6 cellular contexts compared by ENCODE assay signal in the genomic region with DNA sequence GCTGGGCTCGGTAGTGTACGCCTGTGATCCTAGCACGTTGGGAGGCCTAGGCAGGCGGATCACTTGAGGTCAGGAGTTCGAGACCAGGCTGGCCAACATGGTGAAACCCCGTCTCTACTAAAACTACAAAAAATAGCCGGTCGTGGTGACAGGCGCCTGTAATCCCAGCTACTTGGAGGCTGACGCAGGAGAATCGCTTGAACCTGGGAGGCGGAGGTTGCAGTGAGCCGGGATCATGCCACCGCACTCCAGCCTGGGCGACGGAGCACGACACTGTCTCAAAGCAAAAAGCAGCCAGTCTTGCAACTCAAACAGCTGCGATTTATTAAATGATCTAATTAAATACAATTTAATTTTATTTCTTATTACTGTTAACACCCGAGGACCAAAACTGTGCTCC. TPM values are rescaled to one million over a fixed set of nuclear protein-coding genes. Genes with fewer than 3 reads are reported as not detected.
DNase-seq lines count a peak whose midpoint lies in the region; TF ChIP-seq lines count a peak whose summit lies in the region.
"Not testable (repeated sequence)": the region's sequence is repeated elsewhere in the genome, so short reads cannot be mapped to it uniquely, and the experiment has no call there.

No MANE protein-coding gene starts in this region.

- intact Hi-C loops in OCI-LY7 (cut with micrococcal nuclease; ENCODE audit: unreplicated experiment); esophagus squamous epithelium (cut with DNase I): not testable (repeated sequence)

- peak overlapping the region; percentile 83 for H3K4me3 Mint-ChIP-seq in activated naive CD4-positive, alpha-beta T cell treated with anti-CD3 and anti-CD28 coated beads, Interleukin-2, amount 50 U/mL, for 24 hours

- not testable (repeated sequence) for BruUV-seq in OCI-LY7 (replicated peaks; lab: Mats Ljungman, UMichigan)

- peak overlapping the region; percentile 66 for H3K27ac ChIP-seq in C4-2B
- not testable (repeated sequence) for H3K27ac ChIP-seq in OCI-LY7 (ENCODE audit: low read depth, low read length, poor library complexity, severe bottlenecking); esophagus squamous epithelium; mesodermal cell (ENCODE audit: low read depth, low read length, severe bottlenecking)
- peak overlapping the region in 6 of 21 experiments; percentile 3 to 65 (median 51) for H3K27ac ChIP-seq in skin epidermis

- CTCF ChIA-PET in OCI-LY7 (lab: Charles Lee; ENCODE audit: unreplicated experiment): not testable (repeated sequence)

- H3K27me3 Mint-ChIP-seq in activated naive CD4-positive, alpha-beta T cell treated with anti-CD3 and anti-CD28 coated beads, Interleukin-2, amount 50 U/mL, for 24 hours: not testable (repeated sequence)

- not testable (repeated sequence) for TF ChIP-seq POLR2A in esophagus squamous epithelium (IDR thresholded peaks at IDR 0.05)

- not testable (repeated sequence) for H4K20me1 ChIP-seq in OCI-LY7 (ENCODE audit: insufficient read depth, low read length)

- not testable (repeated sequence) for TF ChIP-seq CTCF in C4-2B (conservative IDR thresholded peaks at IDR 0.05); OCI-LY7 (conservative IDR thresholded peaks at IDR 0.05; ENCODE audit: low read length); esophagus squamous epithelium (IDR thresholded peaks at IDR 0.05)

- 58 to 64% methylated on average over 13 to 17 of the region's 19 CpGs for WGBS in esophagus squamous epithelium, 2 donors
- 90 to 98% methylated on average over 5 to 13 of the region's 19 CpGs for WGBS in mesodermal cell (ENCODE audit: insufficient coverage in 2 of 2), 2 experiments

- H3K4me1 Mint-ChIP-seq in activated naive CD4-positive, alpha-beta T cell treated with anti-CD3 and anti-CD28 coated beads, Interleukin-2, amount 50 U/mL, for 24 hours: not testable (repeated sequence)

- H3K4me3 ChIP-seq in OCI-LY7 (ENCODE audit: low read depth, low read length, poor library complexity, severe bottlenecking): not testable (repeated sequence)
- H3K4me3 ChIP-seq in esophagus squamous epithelium: peak overlapping the region; percentile 40 to 75 (median 52)
- H3K4me3 ChIP-seq in mesodermal cell (ENCODE audit: extremely low read depth, insufficient read depth, low read length, poor library complexity, severe bottlenecking): peak overlapping the region; percentile 43
- H3K4me3 ChIP-seq in skin epidermis: peak overlapping the region; percentile 42 to 61 (median 53)

- POLR2A ChIA-PET in OCI-LY7 (lab: Charles Lee): not testable (repeated sequence)

- not testable (repeated sequence) for H3K36me3 Mint-ChIP-seq in activated naive CD4-positive, alpha-beta T cell treated with anti-CD3 and anti-CD28 coated beads, Interleukin-2, amount 50 U/mL, for 24 hours

- not testable (repeated sequence) for DNase-seq in OCI-LY7 (ENCODE audit: low spot score); esophagus squamous epithelium (lab: John Stamatoyannopoulos, UW)

- H3K9me3 Mint-ChIP-seq in activated naive CD4-positive, alpha-beta T cell treated with anti-CD3 and anti-CD28 coated beads, Interleukin-2, amount 50 U/mL, for 24 hours: not testable (repeated sequence)

- H3K9me2 ChIP-seq in OCI-LY7 (ENCODE audit: insufficient read depth, low read length): not testable (repeated sequence)

- H2AFZ ChIP-seq in OCI-LY7 (ENCODE audit: low read length): not testable (repeated sequence)

- not testable (repeated sequence) for H3K4me1 ChIP-seq in OCI-LY7 (ENCODE audit: insufficient read depth, low read length, poor library complexity, severe bottlenecking); mesodermal cell (ENCODE audit: control insufficient read depth, insufficient read depth, low read length, poor library complexity, severe bottlenecking)
- H3K4me1 ChIP-seq in esophagus squamous epithelium: peaks cover 7 to 35% (median 14%) of the 10 kb centered on the region in 3 donors

- not testable (repeated sequence) for H3K79me2 ChIP-seq in OCI-LY7 (ENCODE audit: insufficient read depth, low read depth, low read length)

- H3K9me3 ChIP-seq in OCI-LY7 (ENCODE audit: low read length); esophagus squamous epithelium; mesodermal cell (ENCODE audit: control insufficient read depth, low read length): not testable (repeated sequence)

- H3K36me3 ChIP-seq in OCI-LY7 (ENCODE audit: insufficient read depth, low read length) (peaks cover 16% of the 10 kb centered on the region; the same call in 1 of the 2 replicates), esophagus squamous epithelium (peaks cover 0 to 16% (median 0%) of the 10 kb centered on the region in 3 donors), mesodermal cell (ENCODE audit: control insufficient read depth, insufficient read depth, low read length) (peaks cover 11% of the 10 kb centered on the region)

- H3K27me3 ChIP-seq in esophagus squamous epithelium: peaks cover 0 to 83% (median 2%) of the 10 kb centered on the region in 4 donors

- not testable (repeated sequence) for H3K27ac Mint-ChIP-seq in activated naive CD4-positive, alpha-beta T cell treated with anti-CD3 and anti-CD28 coated beads, Interleukin-2, amount 50 U/mL, for 24 hours

- H3K4me2 ChIP-seq in OCI-LY7 (ENCODE audit: low read length): peak overlapping the region; percentile 28; the same call in 1 of the 2 replicates

RNA-seq across cellular contexts. Expression of gene B3GNT4, which starts 0.7 kb away (rescaled TPM):
- total RNA-seq in OCI-LY7 (2014; rRNA removed; shearing (Covaris generic)): not detected in 2 replicates
- total RNA-seq in OCI-LY7 (2022): not detected in 2 replicates
- 1 to 10 TPM in 1 of 4 donors, under 1 TPM in 3; 0.35 to 1.1 (median 0.47) TPM for total RNA-seq in esophagus squamous epithelium
- 0.29 TPM for polyA plus RNA-seq in mesodermal cell (2013, experiment 1 of 2)
- 0.30 TPM for polyA plus RNA-seq in mesodermal cell (2013, experiment 2 of 2)

RNA-seq across cellular contexts. Expression of gene LRRC43, which starts 19.9 kb away (rescaled TPM):
- not detected in 2 replicates for total RNA-seq in OCI-LY7 (2014; rRNA removed; shearing (Covaris generic))
- total RNA-seq in OCI-LY7 (2022) (not detected in 2 replicates), esophagus squamous epithelium (under 1 TPM in 2 of 4 donors, not detected in 2; 0.59 to 0.70 TPM)
- polyA plus RNA-seq in mesodermal cell (2013, experiment 1 of 2): 0.66 TPM
- 1.2 TPM for polyA plus RNA-seq in mesodermal cell (2013, experiment 2 of 2)

RNA-seq across cellular contexts. Expression of gene DIABLO, which starts 23.0 kb away (rescaled TPM):
- total RNA-seq in OCI-LY7 (2014; rRNA removed; shearing (Covaris generic)): 53.7 and 56.5 TPM in 2 replicates
- total RNA-seq in OCI-LY7 (2022) (53.9 and 55.4 TPM in 2 replicates), esophagus squamous epithelium (10 to 100 TPM; 21.6 to 50.0 (median 41.3) TPM)
- polyA plus RNA-seq in mesodermal cell (2013, experiment 1 of 2): 70.3 TPM
- polyA plus RNA-seq in mesodermal cell (2013, experiment 2 of 2): 61.7 TPM

RNA-seq across cellular contexts. Expression of gene IL31, which starts 28.8 kb away (rescaled TPM):
- total RNA-seq in OCI-LY7 (2014; rRNA removed; shearing (Covaris generic)): not detected in 2 replicates
- total RNA-seq in OCI-LY7 (2022) (not detected in 2 replicates), esophagus squamous epithelium (not detected)
- polyA plus RNA-seq in mesodermal cell (2013, experiment 1 of 2): not detected
- polyA plus RNA-seq in mesodermal cell (2013, experiment 2 of 2): not detected
